Comparison of ENCODE assay signal across 9 cellular contexts in the genomic region with DNA sequence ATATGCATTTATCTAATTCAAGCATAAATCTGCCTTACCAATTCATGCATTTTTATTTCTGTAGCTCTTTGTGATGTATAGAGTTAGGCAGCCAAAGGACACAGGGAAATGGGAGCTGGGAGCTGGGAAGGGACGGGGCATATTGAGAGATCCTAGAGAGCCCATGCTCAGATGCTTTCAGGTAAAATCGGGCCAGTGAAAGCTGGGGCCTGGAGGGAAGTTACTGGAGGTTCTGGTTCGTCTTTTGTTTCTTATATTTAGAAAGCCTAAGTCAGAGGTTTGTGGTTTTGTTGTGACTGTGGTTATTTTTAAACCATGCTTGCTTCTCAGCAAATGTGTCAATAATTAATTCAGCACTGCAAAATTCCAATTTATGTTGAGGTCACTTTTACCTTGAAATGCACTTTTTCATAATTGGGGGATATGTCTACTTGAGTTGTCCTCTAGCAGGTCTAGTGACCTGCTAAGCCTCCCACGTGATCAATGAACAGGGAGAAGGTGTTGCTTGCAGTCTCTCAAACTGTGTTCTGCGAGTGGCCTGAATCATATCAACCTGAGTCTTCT. TPM values are rescaled to one million over a fixed set of nuclear protein-coding genes. Genes with fewer than 3 reads are reported as not detected.
DNase-seq lines count a peak whose midpoint lies in the region; ATAC-seq and TF ChIP-seq lines count a peak whose summit lies in the region.
"Had no signal": no experiment of that assay in that cellular context is flagged by ENCODE, and none has a peak within 500 bp of the region (broad histone marks: within the 10 kb centered on the region; RNA-seq: fewer than 3 reads in every experiment).

No MANE protein-coding gene starts in this region.

- TF ChIP-seq EP300 in esophagus muscularis mucosa (IDR thresholded peaks at IDR 0.05) (no peak), sigmoid colon (IDR thresholded peaks at IDR 0.05) (no peak)

- intact Hi-C loops in left ventricle myocardium inferior (cut with micrococcal nuclease) (no loop called here), Right ventricle myocardium inferior (cut with DNase I) (no loop called here), esophagus muscularis mucosa (cut with DNase I) (no loop called here), sigmoid colon (cut with DNase I) (no loop called here)

- no peak for ATAC-seq in Right ventricle myocardium inferior

- 23% methylated on average over 5 of the region's 5 CpGs for WGBS in esophagus muscularis mucosa
- WGBS in sigmoid colon, 2 donors = 10 to 25% methylated on average over 5 of the region's 5 CpGs

- H3K9me3 ChIP-seq in left ventricle myocardium inferior (replicated peaks) = no peaks in the 10 kb centered on the region
- no peaks in the 10 kb centered on the region for H3K9me3 ChIP-seq in Peyer's patch
- H3K9me3 ChIP-seq in esophagus muscularis mucosa = no peaks in the 10 kb centered on the region
- H3K9me3 ChIP-seq in sigmoid colon = no peaks in the 10 kb centered on the region
- H3K9me3 ChIP-seq in SJCRH30 (replicated peaks) = no peaks in the 10 kb centered on the region

- peak overlapping the region; percentile 64 for H3K4me3 ChIP-seq in left ventricle myocardium inferior
- H3K4me3 ChIP-seq in Peyer's patch = peak overlapping the region; percentile 18 to 49 (median 32)
- H3K4me3 ChIP-seq in esophagus muscularis mucosa = peak overlapping the region; percentile 39 to 53 (median 44)
- H3K4me3 ChIP-seq in sigmoid colon = peak overlapping the region; percentile 14 to 43 (median 37)
- no peak overlapping the region for H3K4me3 ChIP-seq in SJCRH30

- TF ChIP-seq CTCF in left ventricle myocardium inferior (IDR thresholded peaks at IDR 0.05; ENCODE audit: borderline replicate concordance) (no peak), Peyer's patch (IDR thresholded peaks at IDR 0.05) (no peak), esophagus muscularis mucosa (IDR thresholded peaks at IDR 0.05) (no peak), sigmoid colon (IDR thresholded peaks at IDR 0.05) (no peak)

- H3K36me3 ChIP-seq in left ventricle myocardium inferior (peaks cover 4% of the 10 kb centered on the region), Peyer's patch (no peaks in the 10 kb centered on the region), esophagus muscularis mucosa (peaks cover 0 to 5% (median 0%) of the 10 kb centered on the region in 4 donors), sigmoid colon (peaks cover 0 to 5% (median 0%) of the 10 kb centered on the region in 4 donors), SJCRH30 (no peaks in the 10 kb centered on the region)

- no peak for TF ChIP-seq POLR2A in Peyer's patch (IDR thresholded peaks at IDR 0.05)
- TF ChIP-seq POLR2A in esophagus muscularis mucosa (IDR thresholded peaks at IDR 0.05; ENCODE audit: low read depth) = no peak
- TF ChIP-seq POLR2A in sigmoid colon (IDR thresholded peaks at IDR 0.05) = no peak

- no peak for DNase-seq in left ventricle myocardium inferior
- no peak for DNase-seq in Right ventricle myocardium inferior (ENCODE audit: missing footprints)
- DNase-seq in Peyer's patch = peak in 1 of 3 donors; percentile 30
- no peak for DNase-seq in esophagus muscularis mucosa (ENCODE audit: extremely low spot score)
- DNase-seq in sigmoid colon = no peak
- no peak for DNase-seq in NCI-H226
- DNase-seq in SJCRH30 = no peak
- no peak for DNase-seq in HPDE6-E6E7 (ENCODE audit: extremely low spot score)

- H3K27ac ChIP-seq in left ventricle myocardium inferior (replicated peaks) (peak overlapping the region; percentile 90), Peyer's patch (peak overlapping the region; percentile 64 to 88 (median 82)), esophagus muscularis mucosa (replicated peaks in 1 of 4) (peak overlapping the region; percentile 63 to 83 (median 70)), sigmoid colon (peak overlapping the region; percentile 67 to 76 (median 70)), SJCRH30 (no peak overlapping the region)

- H3K4me1 ChIP-seq in left ventricle myocardium inferior (peaks cover 94% of the 10 kb centered on the region), Peyer's patch (peaks cover 0 to 55% (median 12%) of the 10 kb centered on the region in 4 donors), esophagus muscularis mucosa (peaks cover 59 to 73% (median 70%) of the 10 kb centered on the region in 4 donors), sigmoid colon (peaks cover 0 to 49% (median 38%) of the 10 kb centered on the region in 4 donors), SJCRH30 (peaks cover 6% of the 10 kb centered on the region)

- H3K27me3 ChIP-seq in left ventricle myocardium inferior (ENCODE audit: low read depth) = no peaks in the 10 kb centered on the region
- no peaks in the 10 kb centered on the region for H3K27me3 ChIP-seq in Peyer's patch
- H3K27me3 ChIP-seq in esophagus muscularis mucosa = no peaks in the 10 kb centered on the region
- no peaks in the 10 kb centered on the region for H3K27me3 ChIP-seq in sigmoid colon
- no peaks in the 10 kb centered on the region for H3K27me3 ChIP-seq in SJCRH30

RNA-seq across cellular contexts. Expression of gene IFIT3, which starts 5.0 kb away (rescaled TPM):
- 6.9 TPM for total RNA-seq in left ventricle myocardium inferior
- 7.0 TPM for total RNA-seq in Right ventricle myocardium inferior
- 10 to 100 TPM; 10.6 to 16.4 (median 13.7) TPM for total RNA-seq in Peyer's patch
- total RNA-seq in esophagus muscularis mucosa = 1 to 10 TPM; 7.8 to 9.8 (median 8.8) TPM
- total RNA-seq in sigmoid colon = 10 to 100 TPM in 2 of 4 donors, 1 to 10 TPM in 2; 8.0 to 20.7 (median 10.5) TPM
- polyA plus RNA-seq in sigmoid colon = 10 to 100 TPM in 1 of 3 donors, 1 to 10 TPM in 2; 4.9 to 36.1 (median 7.2) TPM
- 0.73 and 0.76 TPM in 2 replicates for total RNA-seq in SJCRH30 (2014; rRNA removed; shearing (Covaris generic))

RNA-seq across cellular contexts. Expression of gene IFIT2, which starts 31.0 kb away (rescaled TPM):
- 4.5 TPM for total RNA-seq in left ventricle myocardium inferior
- 4.2 TPM for total RNA-seq in Right ventricle myocardium inferior
- 10 to 100 TPM in 1 of 4 donors, 1 to 10 TPM in 3; 3.3 to 10.9 (median 4.7) TPM for total RNA-seq in Peyer's patch
- 1 to 10 TPM; 2.2 to 5.0 (median 3.3) TPM for total RNA-seq in esophagus muscularis mucosa
- total RNA-seq in sigmoid colon = 1 to 10 TPM; 2.0 to 6.8 (median 3.2) TPM
- polyA plus RNA-seq in sigmoid colon = 10 to 100 TPM in 1 of 3 donors, 1 to 10 TPM in 2; 3.9 to 13.9 (median 6.6) TPM
- 0.26 and 0.28 TPM in 2 replicates for total RNA-seq in SJCRH30 (2014; rRNA removed; shearing (Covaris generic))

RNA-seq across cellular contexts. Expression of gene IFIT1B, which starts 45.1 kb away (rescaled TPM):
- total RNA-seq in left ventricle myocardium inferior = not detected
- total RNA-seq in Right ventricle myocardium inferior = not detected
- total RNA-seq in Peyer's patch = not detected
- total RNA-seq in esophagus muscularis mucosa = under 1 TPM in 1 of 4 donors, not detected in 3; 0.33 TPM
- total RNA-seq in sigmoid colon = not detected
- polyA plus RNA-seq in sigmoid colon = not detected
- total RNA-seq in SJCRH30 (2014; rRNA removed; shearing (Covaris generic)) = not detected in 2 replicates
- total RNA-seq: subcutaneous adipose tissue had no signal

RNA-seq across cellular contexts. Expression of gene IFIT1, which starts 59.6 kb away (rescaled TPM):
- total RNA-seq in left ventricle myocardium inferior = 31.0 TPM
- 36.0 TPM for total RNA-seq in Right ventricle myocardium inferior
- total RNA-seq in Peyer's patch = 1 to 10 TPM; 3.3 to 9.3 (median 6.8) TPM
- 10 to 100 TPM; 10.6 to 15.4 (median 11.9) TPM for total RNA-seq in esophagus muscularis mucosa
- 10 to 100 TPM; 11.8 to 33.5 (median 20.9) TPM for total RNA-seq in sigmoid colon
- 10 to 100 TPM in 1 of 3 donors, 1 to 10 TPM in 2; 6.9 to 27.1 (median 7.2) TPM for polyA plus RNA-seq in sigmoid colon
- total RNA-seq in SJCRH30 (2014; rRNA removed; shearing (Covaris generic)) = 0.33 and 0.36 TPM in 2 replicates
